ENCODE assay signal across 15 cellular contexts in the genomic region with DNA sequence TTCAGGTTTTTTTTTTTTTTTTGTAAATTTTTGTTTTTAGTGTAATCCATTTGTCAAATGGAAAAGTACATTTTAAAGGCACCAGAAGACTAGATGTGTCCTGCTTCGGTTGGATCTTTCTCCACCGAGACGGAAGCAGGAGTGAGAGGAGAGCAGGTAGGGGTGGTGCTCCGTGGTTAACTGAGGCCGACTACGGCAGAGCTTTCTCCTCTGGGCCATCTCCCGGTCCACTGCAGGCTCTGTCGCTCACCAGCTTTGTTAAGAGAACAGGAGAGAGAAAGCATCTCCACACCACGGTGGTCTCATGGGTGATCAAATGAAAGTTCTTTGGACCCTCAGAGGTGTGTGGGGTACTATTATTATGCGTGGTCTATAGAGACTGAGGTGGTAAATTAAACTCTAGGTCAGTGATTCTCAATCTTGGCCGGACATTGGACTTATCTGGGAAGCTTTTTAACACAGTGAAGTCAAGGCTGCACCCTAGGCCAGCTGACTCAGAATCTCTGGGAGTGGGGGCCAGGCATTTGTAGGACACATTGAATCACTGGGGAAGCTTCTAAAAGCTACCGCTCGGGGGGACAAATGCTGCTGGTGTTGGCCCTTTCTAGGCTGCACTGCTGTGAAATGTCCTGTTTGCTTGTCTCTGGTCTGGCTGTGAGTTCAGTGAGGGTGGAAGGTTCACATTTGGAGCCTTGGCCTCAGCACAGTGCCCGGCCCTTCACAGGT. TPM values are rescaled to one million over a fixed set of nuclear protein-coding genes. Genes with fewer than 3 reads are reported as not detected.
DNase-seq lines count a peak whose midpoint lies in the region; ATAC-seq and TF ChIP-seq lines count a peak whose summit lies in the region.
"Had no signal": no experiment of that assay in that cellular context is flagged by ENCODE, and none has a peak within 500 bp of the region (broad histone marks: within the 10 kb centered on the region; RNA-seq: fewer than 3 reads in every experiment).

No MANE protein-coding gene starts in this region.

- H3K27me3 ChIP-seq in osteoblast (ENCODE audit: insufficient read depth, low read length): no peaks in the 10 kb centered on the region
- H3K27me3 ChIP-seq in uterus: no peaks in the 10 kb centered on the region
- H3K27me3 ChIP-seq: SJSA1 had no signal

- no peaks in the 10 kb centered on the region for H3K9me3 ChIP-seq in osteoblast (ENCODE audit: low read depth, low read length)
- no peaks in the 10 kb centered on the region for H3K9me3 ChIP-seq in uterus
- H3K9me3 ChIP-seq: SJSA1 had no signal

- TF ChIP-seq POLR2A in uterus (IDR thresholded peaks at IDR 0.05): no peak

- H3K79me2 ChIP-seq in osteoblast (ENCODE audit: insufficient read depth, low read length): no peaks in the 10 kb centered on the region

- no peaks in the 10 kb centered on the region for H3K36me3 ChIP-seq in osteoblast (ENCODE audit: insufficient read depth, low read length)
- H3K36me3 ChIP-seq in uterus: no peaks in the 10 kb centered on the region
- H3K36me3 ChIP-seq: SJSA1 had no signal

- ATAC-seq in HG03039 (IDR thresholded peaks at IDR 0.05; ENCODE audit: unreplicated experiment): no peak
- no peak for ATAC-seq in GM18520 (IDR thresholded peaks at IDR 0.05; ENCODE audit: unreplicated experiment)
- ATAC-seq in GM19467 (IDR thresholded peaks at IDR 0.05; ENCODE audit: unreplicated experiment): no peak

- peaks cover 29% of the 10 kb centered on the region for H3K4me1 ChIP-seq in osteoblast (ENCODE audit: insufficient read depth, low read length)
- H3K4me1 ChIP-seq in uterus: peaks cover 15 to 25% of the 10 kb centered on the region in 2 donors

- H2AFZ ChIP-seq in osteoblast (ENCODE audit: low read length): peak overlapping the region; percentile 51

- H3K4me3 ChIP-seq in foreskin fibroblast (ENCODE audit: low read depth in 1 of 2, low read length in 2 of 2) (no peak overlapping the region), osteoblast (ENCODE audit: insufficient read depth, low read length) (no peak overlapping the region), uterus (no peak overlapping the region)
- H3K4me3 ChIP-seq: SJSA1 had no signal

- DNase-seq in foreskin fibroblast: peak; percentile 54 to 76
- peak; percentile 81 for DNase-seq in osteoblast (ENCODE audit: insufficient read length, low spot score, missing footprints)
- peak; percentile 64 to 65 for DNase-seq in uterus
- no peak for DNase-seq in hippocampal formation (lab: John Stamatoyannopoulos, UW)
- DNase-seq: activated CD4-positive, alpha-beta T cell treated with anti-CD3 and anti-CD28 coated beads for 1 hour; activated gamma-delta T cell treated with Interleukin-2 at 50 U/mL for 16 hours; GF-D8; GOT3; small intestine had no signal

- H3K27ac ChIP-seq in angular gyrus (ENCODE audit: low read depth, low read length): peak overlapping the region; percentile 44
- peak overlapping the region; percentile 85 for H3K27ac ChIP-seq in osteoblast (ENCODE audit: low read depth, low read length)
- peak overlapping the region; percentile 78 to 88 for H3K27ac ChIP-seq in uterus
- H3K27ac ChIP-seq: KMS-11 had no signal

- TF ChIP-seq CTCF in foreskin fibroblast (IDR thresholded peaks at IDR 0.05; ENCODE audit: low read depth, low read length) (no peak), osteoblast (IDR thresholded peaks at IDR 0.05; ENCODE audit: extremely low read depth, low read depth, low read length) (no peak), uterus (IDR thresholded peaks at IDR 0.05) (no peak)

- H4K20me1 ChIP-seq in osteoblast (ENCODE audit: insufficient read depth, low read length): no peaks in the 10 kb centered on the region

- H3K4me2 ChIP-seq in osteoblast (ENCODE audit: insufficient read depth, low read length): peak overlapping the region; percentile 7
- H3K4me2 ChIP-seq: KMS-11 had no signal

- intact Hi-C loops in uterus (cut with DNase I; ENCODE audit: low total_unique reads): no loop called here

RNA-seq across cellular contexts. Expression of a gene that starts 25.0 kb away (rescaled TPM):
- total RNA-seq in osteoblast (under 0.01 and 1.1 TPM in 2 replicates), uterus (1 to 10 TPM in 2 of 4 donors, under 1 TPM in 1, not detected in 1; 0.49 to 2.0 (median 1.0) TPM)

Comparison
In these comparisons a context has a peak if more than half of its experiments do, and no peak if none do; other contexts are left out.
1. DNase-seq: peak in foreskin fibroblast (2 of 2), osteoblast (single experiment) and uterus (2 of 2); none in hippocampal formation (0 of 2).
2. Peak in every context shown above with its lines, with median percentiles within 50 percentile points of each other: H3K27ac ChIP-seq.